1 cellular context compared by ENCODE assay signal in the genomic region with DNA sequence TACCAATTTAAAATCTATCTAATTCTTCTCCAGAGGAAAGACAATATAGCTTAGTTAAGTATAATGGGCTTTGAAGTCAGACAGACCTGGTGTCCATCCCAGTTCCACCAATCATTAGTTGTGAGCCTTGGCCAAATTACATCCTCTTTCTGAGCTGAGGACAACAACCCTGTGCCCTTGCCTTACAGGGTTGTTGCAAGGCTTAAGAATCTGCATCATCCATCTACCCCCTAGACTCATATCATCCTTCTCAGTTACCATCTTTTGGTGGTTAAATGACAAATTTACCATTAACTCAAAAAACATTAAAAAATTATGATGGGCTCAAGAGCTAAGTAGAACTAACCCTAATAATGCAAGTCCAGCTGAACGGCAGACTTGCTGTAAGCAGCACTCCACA.
TF ChIP-seq lines count a peak whose summit lies in the region.

No MANE protein-coding gene starts in this region.

TF ChIP-seq in GM23338, 12 proteins besides CTCF, POLR2A, EP300 and RAD21 (continued from another document):
- TF ChIP-seq, protein P1, sequence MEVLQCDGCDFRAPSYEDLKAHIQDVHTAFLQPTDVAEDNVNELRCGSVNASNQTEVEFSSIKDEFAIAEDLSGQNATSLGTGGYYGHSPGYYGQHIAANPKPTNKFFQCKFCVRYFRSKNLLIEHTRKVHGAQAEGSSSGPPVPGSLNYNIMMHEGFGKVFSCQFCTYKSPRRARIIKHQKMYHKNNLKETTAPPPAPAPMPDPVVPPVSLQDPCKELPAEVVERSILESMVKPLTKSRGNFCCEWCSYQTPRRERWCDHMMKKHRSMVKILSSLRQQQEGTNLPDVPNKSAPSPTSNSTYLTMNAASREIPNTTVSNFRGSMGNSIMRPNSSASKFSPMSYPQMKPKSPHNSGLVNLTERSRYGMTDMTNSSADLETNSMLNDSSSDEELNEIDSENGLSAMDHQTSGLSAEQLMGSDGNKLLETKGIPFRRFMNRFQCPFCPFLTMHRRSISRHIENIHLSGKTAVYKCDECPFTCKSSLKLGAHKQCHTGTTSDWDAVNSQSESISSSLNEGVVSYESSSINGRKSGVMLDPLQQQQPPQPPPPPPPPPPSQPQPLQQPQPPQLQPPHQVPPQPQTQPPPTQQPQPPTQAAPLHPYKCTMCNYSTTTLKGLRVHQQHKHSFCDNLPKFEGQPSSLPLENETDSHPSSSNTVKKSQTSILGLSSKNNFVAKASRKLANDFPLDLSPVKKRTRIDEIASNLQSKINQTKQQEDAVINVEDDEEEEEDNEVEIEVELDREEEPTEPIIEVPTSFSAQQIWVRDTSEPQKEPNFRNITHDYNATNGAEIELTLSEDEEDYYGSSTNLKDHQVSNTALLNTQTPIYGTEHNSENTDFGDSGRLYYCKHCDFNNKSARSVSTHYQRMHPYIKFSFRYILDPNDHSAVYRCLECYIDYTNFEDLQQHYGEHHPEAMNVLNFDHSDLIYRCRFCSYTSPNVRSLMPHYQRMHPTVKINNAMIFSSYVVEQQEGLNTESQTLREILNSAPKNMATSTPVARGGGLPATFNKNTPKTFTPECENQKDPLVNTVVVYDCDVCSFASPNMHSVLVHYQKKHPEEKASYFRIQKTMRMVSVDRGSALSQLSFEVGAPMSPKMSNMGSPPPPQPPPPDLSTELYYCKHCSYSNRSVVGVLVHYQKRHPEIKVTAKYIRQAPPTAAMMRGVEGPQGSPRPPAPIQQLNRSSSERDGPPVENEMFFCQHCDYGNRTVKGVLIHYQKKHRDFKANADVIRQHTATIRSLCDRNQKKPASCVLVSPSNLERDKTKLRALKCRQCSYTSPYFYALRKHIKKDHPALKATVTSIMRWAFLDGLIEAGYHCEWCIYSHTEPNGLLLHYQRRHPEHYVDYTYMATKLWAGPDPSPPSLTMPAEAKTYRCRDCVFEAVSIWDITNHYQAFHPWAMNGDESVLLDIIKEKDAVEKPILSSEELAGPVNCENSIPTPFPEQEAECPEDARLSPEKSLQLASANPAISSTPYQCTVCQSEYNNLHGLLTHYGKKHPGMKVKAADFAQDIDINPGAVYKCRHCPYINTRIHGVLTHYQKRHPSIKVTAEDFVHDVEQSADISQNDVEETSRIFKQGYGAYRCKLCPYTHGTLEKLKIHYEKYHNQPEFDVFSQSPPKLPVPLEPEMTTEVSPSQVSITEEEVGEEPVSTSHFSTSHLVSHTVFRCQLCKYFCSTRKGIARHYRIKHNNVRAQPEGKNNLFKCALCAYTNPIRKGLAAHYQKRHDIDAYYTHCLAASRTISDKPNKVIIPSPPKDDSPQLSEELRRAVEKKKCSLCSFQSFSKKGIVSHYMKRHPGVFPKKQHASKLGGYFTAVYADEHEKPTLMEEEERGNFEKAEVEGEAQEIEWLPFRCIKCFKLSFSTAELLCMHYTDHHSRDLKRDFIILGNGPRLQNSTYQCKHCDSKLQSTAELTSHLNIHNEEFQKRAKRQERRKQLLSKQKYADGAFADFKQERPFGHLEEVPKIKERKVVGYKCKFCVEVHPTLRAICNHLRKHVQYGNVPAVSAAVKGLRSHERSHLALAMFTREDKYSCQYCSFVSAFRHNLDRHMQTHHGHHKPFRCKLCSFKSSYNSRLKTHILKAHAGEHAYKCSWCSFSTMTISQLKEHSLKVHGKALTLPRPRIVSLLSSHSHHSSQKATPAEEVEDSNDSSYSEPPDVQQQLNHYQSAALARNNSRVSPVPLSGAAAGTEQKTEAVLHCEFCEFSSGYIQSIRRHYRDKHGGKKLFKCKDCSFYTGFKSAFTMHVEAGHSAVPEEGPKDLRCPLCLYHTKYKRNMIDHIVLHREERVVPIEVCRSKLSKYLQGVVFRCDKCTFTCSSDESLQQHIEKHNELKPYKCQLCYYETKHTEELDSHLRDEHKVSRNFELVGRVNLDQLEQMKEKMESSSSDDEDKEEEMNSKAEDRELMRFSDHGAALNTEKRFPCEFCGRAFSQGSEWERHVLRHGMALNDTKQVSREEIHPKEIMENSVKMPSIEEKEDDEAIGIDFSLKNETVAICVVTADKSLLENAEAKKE (CRISPR knock-in tag; IDR thresholded peaks at IDR 0.05), result no peak
- no peak for TF ChIP-seq STAT1 (IDR thresholded peaks at IDR 0.05; ENCODE audit: unreplicated experiment)
- TF ChIP-seq ZNF331 (CRISPR knock-in tag; IDR thresholded peaks at IDR 0.05; ENCODE audit: low read depth), result no peak
- TF ChIP-seq ZNF114 (CRISPR knock-in tag; IDR thresholded peaks at IDR 0.05), result no peak
- no peak for TF ChIP-seq NANOG (IDR thresholded peaks at IDR 0.05; ENCODE audit: borderline replicate concordance)
- TF ChIP-seq, protein P2, sequence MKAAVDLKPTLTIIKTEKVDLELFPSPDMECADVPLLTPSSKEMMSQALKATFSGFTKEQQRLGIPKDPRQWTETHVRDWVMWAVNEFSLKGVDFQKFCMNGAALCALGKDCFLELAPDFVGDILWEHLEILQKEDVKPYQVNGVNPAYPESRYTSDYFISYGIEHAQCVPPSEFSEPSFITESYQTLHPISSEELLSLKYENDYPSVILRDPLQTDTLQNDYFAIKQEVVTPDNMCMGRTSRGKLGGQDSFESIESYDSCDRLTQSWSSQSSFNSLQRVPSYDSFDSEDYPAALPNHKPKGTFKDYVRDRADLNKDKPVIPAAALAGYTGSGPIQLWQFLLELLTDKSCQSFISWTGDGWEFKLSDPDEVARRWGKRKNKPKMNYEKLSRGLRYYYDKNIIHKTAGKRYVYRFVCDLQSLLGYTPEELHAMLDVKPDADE (IDR thresholded peaks at IDR 0.05), result no peak
- TF ChIP-seq, protein P3, sequence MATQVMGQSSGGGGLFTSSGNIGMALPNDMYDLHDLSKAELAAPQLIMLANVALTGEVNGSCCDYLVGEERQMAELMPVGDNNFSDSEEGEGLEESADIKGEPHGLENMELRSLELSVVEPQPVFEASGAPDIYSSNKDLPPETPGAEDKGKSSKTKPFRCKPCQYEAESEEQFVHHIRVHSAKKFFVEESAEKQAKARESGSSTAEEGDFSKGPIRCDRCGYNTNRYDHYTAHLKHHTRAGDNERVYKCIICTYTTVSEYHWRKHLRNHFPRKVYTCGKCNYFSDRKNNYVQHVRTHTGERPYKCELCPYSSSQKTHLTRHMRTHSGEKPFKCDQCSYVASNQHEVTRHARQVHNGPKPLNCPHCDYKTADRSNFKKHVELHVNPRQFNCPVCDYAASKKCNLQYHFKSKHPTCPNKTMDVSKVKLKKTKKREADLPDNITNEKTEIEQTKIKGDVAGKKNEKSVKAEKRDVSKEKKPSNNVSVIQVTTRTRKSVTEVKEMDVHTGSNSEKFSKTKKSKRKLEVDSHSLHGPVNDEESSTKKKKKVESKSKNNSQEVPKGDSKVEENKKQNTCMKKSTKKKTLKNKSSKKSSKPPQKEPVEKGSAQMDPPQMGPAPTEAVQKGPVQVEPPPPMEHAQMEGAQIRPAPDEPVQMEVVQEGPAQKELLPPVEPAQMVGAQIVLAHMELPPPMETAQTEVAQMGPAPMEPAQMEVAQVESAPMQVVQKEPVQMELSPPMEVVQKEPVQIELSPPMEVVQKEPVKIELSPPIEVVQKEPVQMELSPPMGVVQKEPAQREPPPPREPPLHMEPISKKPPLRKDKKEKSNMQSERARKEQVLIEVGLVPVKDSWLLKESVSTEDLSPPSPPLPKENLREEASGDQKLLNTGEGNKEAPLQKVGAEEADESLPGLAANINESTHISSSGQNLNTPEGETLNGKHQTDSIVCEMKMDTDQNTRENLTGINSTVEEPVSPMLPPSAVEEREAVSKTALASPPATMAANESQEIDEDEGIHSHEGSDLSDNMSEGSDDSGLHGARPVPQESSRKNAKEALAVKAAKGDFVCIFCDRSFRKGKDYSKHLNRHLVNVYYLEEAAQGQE (IDR thresholded peaks at IDR 0.05; ENCODE audit: unreplicated experiment), result no peak
- no peak for TF ChIP-seq EZH2 (IDR thresholded peaks at IDR 0.05; ENCODE audit: low read depth, unreplicated experiment)
- no peak for TF ChIP-seq JUNB (IDR thresholded peaks at IDR 0.05; ENCODE audit: unreplicated experiment)
- TF ChIP-seq CREB1 (CRISPR knock-in tag; IDR thresholded peaks at IDR 0.05; ENCODE audit: low read depth), result no peak
- no peak for TF ChIP-seq POLR2AphosphoS5 (IDR thresholded peaks at IDR 0.05; ENCODE audit: low read depth)
TF ChIP-seq in GM23338: peak in this region for 0.
